8 cellular contexts compared by ENCODE assay signal in the genomic region with DNA sequence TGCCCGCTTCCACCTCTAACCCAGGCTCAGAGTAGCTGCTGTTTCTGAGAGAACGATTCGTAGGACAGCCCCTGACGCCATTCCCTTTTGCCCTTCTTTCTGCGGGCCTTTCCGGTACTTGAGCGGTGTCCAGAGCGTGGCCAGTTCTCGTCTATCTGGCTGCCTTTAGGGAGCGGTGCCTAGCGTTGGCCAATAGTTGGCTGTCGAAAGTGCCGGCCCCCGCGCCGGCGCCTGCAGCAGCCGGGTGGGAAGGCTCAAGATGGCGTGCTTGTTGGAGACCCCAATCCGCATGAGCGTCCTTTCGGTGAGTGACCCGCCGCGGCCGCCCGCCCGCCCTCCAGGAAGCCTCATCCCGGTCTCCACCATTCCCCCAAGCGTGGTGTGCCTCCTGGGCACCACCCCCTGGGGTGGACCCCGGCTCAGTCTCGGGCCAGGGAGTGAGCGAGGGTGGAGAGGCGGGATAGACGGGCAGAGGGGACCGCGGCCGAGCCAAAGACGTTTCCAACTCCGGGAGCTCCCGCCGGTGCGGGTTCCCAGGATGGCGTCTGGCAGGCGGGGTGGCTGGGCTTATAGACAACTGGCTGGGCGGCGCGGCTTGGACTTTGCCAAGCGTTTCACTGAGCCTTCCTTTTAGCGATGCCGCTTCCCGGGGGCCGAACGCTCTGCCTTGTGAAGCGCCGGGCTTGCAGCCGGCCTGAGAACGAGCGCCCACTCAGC.
DNase-seq lines count a peak whose midpoint lies in the region; ATAC-seq and TF ChIP-seq lines count a peak whose summit lies in the region.

A gene with protein sequence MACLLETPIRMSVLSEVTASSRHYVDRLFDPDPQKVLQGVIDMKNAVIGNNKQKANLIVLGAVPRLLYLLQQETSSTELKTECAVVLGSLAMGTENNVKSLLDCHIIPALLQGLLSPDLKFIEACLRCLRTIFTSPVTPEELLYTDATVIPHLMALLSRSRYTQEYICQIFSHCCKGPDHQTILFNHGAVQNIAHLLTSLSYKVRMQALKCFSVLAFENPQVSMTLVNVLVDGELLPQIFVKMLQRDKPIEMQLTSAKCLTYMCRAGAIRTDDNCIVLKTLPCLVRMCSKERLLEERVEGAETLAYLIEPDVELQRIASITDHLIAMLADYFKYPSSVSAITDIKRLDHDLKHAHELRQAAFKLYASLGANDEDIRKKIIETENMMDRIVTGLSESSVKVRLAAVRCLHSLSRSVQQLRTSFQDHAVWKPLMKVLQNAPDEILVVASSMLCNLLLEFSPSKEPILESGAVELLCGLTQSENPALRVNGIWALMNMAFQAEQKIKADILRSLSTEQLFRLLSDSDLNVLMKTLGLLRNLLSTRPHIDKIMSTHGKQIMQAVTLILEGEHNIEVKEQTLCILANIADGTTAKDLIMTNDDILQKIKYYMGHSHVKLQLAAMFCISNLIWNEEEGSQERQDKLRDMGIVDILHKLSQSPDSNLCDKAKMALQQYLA (plus strand): TSS at position 6 of the 717 bp plus-strand sequence. CDS start 254 bp downstream, at position 260.

- ATAC-seq in effector memory CD8-positive, alpha-beta T cell (replicated peaks) = peak; percentile 55
- peak; percentile 59 for ATAC-seq in memory B cell (ENCODE audit: low read depth)

- peaks cover 24 to 34% of the 10 kb centered on the region in 2 donors for H3K4me1 Mint-ChIP-seq in effector memory CD8-positive, alpha-beta T cell (ENCODE audit: low read depth in 2 of 2)
- peaks cover 27% of the 10 kb centered on the region for H3K4me1 Mint-ChIP-seq in memory B cell

- peak within 1 kb of the TSS; percentile 87 for H3K4me3 ChIP-seq in HFF-Myc (replicated peaks; ENCODE audit: low read depth, low read length)

- H3K27me3 Mint-ChIP-seq in effector memory CD8-positive, alpha-beta T cell = peaks cover 21 to 26% of the 10 kb centered on the region in 2 donors
- peaks cover 2% of the 10 kb centered on the region for H3K27me3 Mint-ChIP-seq in memory B cell

- TF ChIP-seq CTCF in HFF-Myc (IDR thresholded peaks at IDR 0.05; ENCODE audit: low read depth, low read length, missing control alignments) = no peak

- peak within 1 kb of the TSS; percentile 95 for H3K27ac ChIP-seq in substantia nigra (ENCODE audit: low read depth, low read length, poor library complexity, severe bottlenecking)

- H3K9me3 Mint-ChIP-seq in effector memory CD8-positive, alpha-beta T cell = no peaks in the 10 kb centered on the region
- H3K9me3 Mint-ChIP-seq in memory B cell = no peaks in the 10 kb centered on the region

- H3K27ac Mint-ChIP-seq in effector memory CD8-positive, alpha-beta T cell = peak within 1 kb of the TSS; percentile 96 to 97
- peak within 1 kb of the TSS; percentile 95 for H3K27ac Mint-ChIP-seq in memory B cell

- peak; percentile 19 for DNase-seq in stimulated activated CD8-positive, alpha-beta memory T cell treated with anti-CD3 and anti-CD28 coated beads, Interleukin-12 subunit alpha, Interleukin-12 subunit beta, amount 100 ng/mL, for 24 hours (ENCODE audit: extremely low read depth)
- no peak for DNase-seq in stimulated activated CD8-positive, alpha-beta memory T cell treated with anti-CD3 and anti-CD28 coated beads, Interleukin-4, amount 100 ng/mL, for 48 hours
- DNase-seq in HFF-Myc (ENCODE audit: extremely low read depth, low read depth) (no peak), NCI-H1092 (lab: John Stamatoyannopoulos, UW) (peak; percentile 76), memory B cell (ENCODE audit: low spot score in 2 of 2) (peak; percentile 20 to 83), substantia nigra (lab: John Stamatoyannopoulos, UW) (peak; percentile 18 to 98 (median 79))
- DNase-seq in activated CD4-positive, alpha-beta T cell treated with anti-CD3 and anti-CD28 coated beads for 1 hour = peak; percentile 13
- peak in 2 of 3 experiments; percentile 15 to 16 for DNase-seq in effector memory CD8-positive, alpha-beta T cell

- H3K4me3 Mint-ChIP-seq in effector memory CD8-positive, alpha-beta T cell = peak within 1 kb of the TSS; percentile 93 to 96
- peak within 1 kb of the TSS; percentile 95 for H3K4me3 Mint-ChIP-seq in memory B cell

- H3K36me3 Mint-ChIP-seq in effector memory CD8-positive, alpha-beta T cell (ENCODE audit: insufficient read depth) = peaks cover 7% of the 10 kb centered on the region
- H3K36me3 Mint-ChIP-seq in memory B cell = peaks cover 6% of the 10 kb centered on the region

Comparison
In these comparisons a context has a peak if more than half of its experiments do, and no peak if none do; other contexts are left out.
1. DNase-seq: peak in stimulated activated CD8-positive, alpha-beta memory T cell treated with anti-CD3 and anti-CD28 coated beads, Interleukin-12 subunit alpha, Interleukin-12 subunit beta, amount 100 ng/mL, for 24 hours (single experiment), NCI-H1092 (single experiment), activated CD4-positive, alpha-beta T cell treated with anti-CD3 and anti-CD28 coated beads for 1 hour (single experiment), effector memory CD8-positive, alpha-beta T cell (2 of 3), memory B cell (2 of 2) and substantia nigra (49 of 49); none in stimulated activated CD8-positive, alpha-beta memory T cell treated with anti-CD3 and anti-CD28 coated beads, Interleukin-4, amount 100 ng/mL, for 48 hours (single experiment) and HFF-Myc (single experiment).